17 cellular contexts compared by ENCODE assay signal in the genomic region with DNA sequence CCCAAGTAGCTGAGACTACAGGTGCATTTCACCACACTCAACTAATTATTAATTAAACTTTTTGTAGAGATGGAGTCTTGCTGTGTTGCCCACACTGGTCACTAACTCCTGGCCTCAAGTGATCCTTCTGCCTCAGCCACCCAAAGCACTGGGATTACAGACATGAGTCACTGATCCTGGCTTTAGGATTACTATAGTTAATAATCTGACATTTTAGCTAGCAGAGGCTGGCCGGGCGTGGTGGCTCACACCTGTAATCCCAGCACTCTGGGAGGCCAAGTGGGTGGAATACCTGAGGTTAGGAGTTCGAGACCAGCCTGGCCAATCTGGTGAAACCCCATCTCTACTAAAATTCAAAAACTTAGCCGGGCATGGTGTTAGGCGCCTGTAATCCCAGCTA. TPM values are rescaled to one million over a fixed set of nuclear protein-coding genes. Genes with fewer than 3 reads are reported as not detected.
DNase-seq lines count a peak whose midpoint lies in the region; ATAC-seq, FAIRE-seq and TF ChIP-seq lines count a peak whose summit lies in the region.
"Had no signal": no experiment of that assay in that cellular context is flagged by ENCODE, and none has a peak within 500 bp of the region (broad histone marks: within the 10 kb centered on the region; RNA-seq: fewer than 3 reads in every experiment).

No MANE protein-coding gene starts in this region.

- H3K27me3 ChIP-seq in HepG2 (ENCODE audit: control insufficient read depth in 1 of 2, insufficient read depth in 2 of 2, low read length in 2 of 2) = no peaks in the 10 kb centered on the region
- no peaks in the 10 kb centered on the region for H3K27me3 ChIP-seq in right lobe of liver
- H3K27me3 ChIP-seq in SU-DHL-6 (ENCODE audit: low read length) = no peaks in the 10 kb centered on the region
- H3K27me3 ChIP-seq in endodermal cell (ENCODE audit: control insufficient read depth, insufficient read depth, low read length, poor library complexity, severe bottlenecking) = no peaks in the 10 kb centered on the region
- H3K27me3 ChIP-seq: BLaER1 treated with 17β-estradiol and CSF1 and Interleukin-3, amounts not matched to agents 10 nM and 100 nM had no signal

- TF ChIP-seq POLR2A in HepG2 (IDR thresholded peaks at IDR 0.05; ENCODE audit: insufficient read depth in 1 of 2, low read depth in 2 of 2, low read length in 2 of 2) = no peak
- TF ChIP-seq POLR2A in right lobe of liver (IDR thresholded peaks at IDR 0.05) = no peak

- no peak for FAIRE-seq in HepG2 (lab: Jason Lieb, UNC)
- FAIRE-seq: GM12891 had no signal

- H3K4me3 Mint-ChIP-seq in endodermal cell = no peak overlapping the region
- H3K4me3 Mint-ChIP-seq in stimulated activated memory B cell treated with anti-CD40 and anti-IgM and Interleukin-4, amounts not matched to agents 10 μg/mL and 1 μg/mL and 100 μg/mL, for 72 hours = no peak overlapping the region
- no peak overlapping the region for H3K4me3 Mint-ChIP-seq in osteocyte (ENCODE audit: unreplicated experiment)
- H3K4me3 Mint-ChIP-seq: CD4-positive, CD25-positive, alpha-beta regulatory T cell; HFFc6 had no signal

- intact Hi-C loops in HepG2 (cut with micrococcal nuclease; ENCODE audit: unreplicated experiment) = no loop called here
- intact Hi-C loops in right lobe of liver (cut with DNase I) = no loop called here

- H3K4me1 Mint-ChIP-seq in endodermal cell (peaks cover 20% of the 10 kb centered on the region), osteocyte (ENCODE audit: unreplicated experiment) (peaks cover 25% of the 10 kb centered on the region)
- peaks cover 70% of the 10 kb centered on the region for H3K4me1 Mint-ChIP-seq in stimulated activated memory B cell treated with anti-CD40 and anti-IgM and Interleukin-4, amounts not matched to agents 10 μg/mL and 1 μg/mL and 100 μg/mL, for 72 hours

- H3K36me3 ChIP-seq in HepG2 (replicated peaks in 1 of 2; ENCODE audit: control insufficient read depth in 1 of 2, insufficient read depth in 2 of 2, low read length in 2 of 2) (peaks cover 0 to 1% of the 10 kb centered on the region in 2 experiments; a peak in 1 of 5 replicates), right lobe of liver (no peaks in the 10 kb centered on the region), SU-DHL-6 (ENCODE audit: low read length) (no peaks in the 10 kb centered on the region), endodermal cell (ENCODE audit: control insufficient read depth, insufficient read depth, low read length) (peaks cover 9% of the 10 kb centered on the region)

- no peak for TF ChIP-seq EP300 in HepG2 (IDR thresholded peaks at IDR 0.05; ENCODE audit: low read depth in 2 of 2, low read length in 2 of 2)
- no peak for TF ChIP-seq EP300 in HepG2 (CRISPR knock-in tag; IDR thresholded peaks at IDR 0.05; ENCODE audit: borderline replicate concordance)

- no peak overlapping the region for H2AFZ ChIP-seq in HepG2 (ENCODE audit: low read length)
- H2AFZ ChIP-seq in SU-DHL-6 (ENCODE audit: low read depth, low read length, severe bottlenecking) = no peak overlapping the region

- in situ Hi-C loops in HepG2 (cut with HindIII; ENCODE audit: extremely low pct_ligation_motif_present, low pct_unique_long_range_greater_than_20kb) = no loop called here

- H3K4me1 ChIP-seq in HepG2 (ENCODE audit: insufficient read depth, low read length) (peaks cover 59% of the 10 kb centered on the region), right lobe of liver (peaks cover 0 to 30% (median 5%) of the 10 kb centered on the region in 4 donors), endodermal cell (ENCODE audit: control insufficient read depth, insufficient read depth, low read length) (peaks cover 3% of the 10 kb centered on the region)

- H3K27ac Mint-ChIP-seq in endodermal cell = peak overlapping the region; percentile 80
- peak overlapping the region; percentile 77 for H3K27ac Mint-ChIP-seq in stimulated activated memory B cell treated with anti-CD40 and anti-IgM and Interleukin-4, amounts not matched to agents 10 μg/mL and 1 μg/mL and 100 μg/mL, for 72 hours
- no peak overlapping the region for H3K27ac Mint-ChIP-seq in osteocyte (ENCODE audit: unreplicated experiment)
- H3K27ac Mint-ChIP-seq: HFFc6 had no signal

- H3K27me3 Mint-ChIP-seq in endodermal cell (ENCODE audit: insufficient read depth) (no peaks in the 10 kb centered on the region), osteocyte (ENCODE audit: unreplicated experiment) (no peaks in the 10 kb centered on the region)
- H3K27me3 Mint-ChIP-seq in stimulated activated memory B cell treated with anti-CD40 and anti-IgM and Interleukin-4, amounts not matched to agents 10 μg/mL and 1 μg/mL and 100 μg/mL, for 72 hours = no peaks in the 10 kb centered on the region
- H3K27me3 Mint-ChIP-seq: CD4-positive, CD25-positive, alpha-beta regulatory T cell had no signal

- H3K9me3 ChIP-seq in HepG2 (ENCODE audit: low read length) (no peaks in the 10 kb centered on the region), right lobe of liver (no peaks in the 10 kb centered on the region), SU-DHL-6 (ENCODE audit: insufficient read depth, low read length) (no peaks in the 10 kb centered on the region), endodermal cell (ENCODE audit: control insufficient read depth, low read length) (peaks cover 12% of the 10 kb centered on the region)

- ATAC-seq in HepG2 (no peak), right lobe of liver (no peak)
- no peak for ATAC-seq in stimulated activated memory B cell treated with anti-CD40 and anti-IgM and Interleukin-4, amounts not matched to agents 10 μg/mL and 1 μg/mL and 100 μg/mL, for 72 hours

- TF ChIP-seq CTCF in HepG2 (CRISPR knock-in tag; IDR thresholded peaks at IDR 0.05) (no peak), right lobe of liver (IDR thresholded peaks at IDR 0.05) (no peak), SU-DHL-6 (IDR thresholded peaks at IDR 0.05; ENCODE audit: insufficient read depth, low read length, poor library complexity, severe bottlenecking) (no peak), endodermal cell (conservative IDR thresholded peaks at IDR 0.05) (no peak), osteocyte (IDR thresholded peaks at IDR 0.05) (no peak)

- H3K27ac ChIP-seq in HepG2 (ENCODE audit: extremely low read length, insufficient read depth, low read length) = no peak overlapping the region
- no peak overlapping the region for H3K27ac ChIP-seq in right lobe of liver
- H3K27ac ChIP-seq in SU-DHL-6 (ENCODE audit: low read depth, low read length) = peak overlapping the region; percentile 94
- H3K27ac ChIP-seq in endodermal cell (ENCODE audit: low read depth, low read length) = no peak overlapping the region
- H3K27ac ChIP-seq: BLaER1 treated with 17β-estradiol and CSF1 and Interleukin-3, amounts not matched to agents 10 nM and 100 nM had no signal

- peaks cover 70% of the 10 kb centered on the region for H4K20me1 ChIP-seq in HepG2 (ENCODE audit: insufficient read depth, low read length)
- no peaks in the 10 kb centered on the region for H4K20me1 ChIP-seq in SU-DHL-6 (ENCODE audit: low read depth, low read length)

- H3K9me3 Mint-ChIP-seq in endodermal cell (peaks cover 14% of the 10 kb centered on the region), osteocyte (ENCODE audit: unreplicated experiment) (peaks cover 4% of the 10 kb centered on the region)
- peaks cover 3% of the 10 kb centered on the region for H3K9me3 Mint-ChIP-seq in stimulated activated memory B cell treated with anti-CD40 and anti-IgM and Interleukin-4, amounts not matched to agents 10 μg/mL and 1 μg/mL and 100 μg/mL, for 72 hours
- H3K9me3 Mint-ChIP-seq: HFFc6 had no signal

- peaks cover 13% of the 10 kb centered on the region for H3K36me3 Mint-ChIP-seq in endodermal cell (ENCODE audit: low read depth)
- H3K36me3 Mint-ChIP-seq in stimulated activated memory B cell treated with anti-CD40 and anti-IgM and Interleukin-4, amounts not matched to agents 10 μg/mL and 1 μg/mL and 100 μg/mL, for 72 hours = peaks cover 15% of the 10 kb centered on the region
- peaks cover 3% of the 10 kb centered on the region for H3K36me3 Mint-ChIP-seq in osteocyte (ENCODE audit: unreplicated experiment)

- no peaks in the 10 kb centered on the region for H3K9me2 ChIP-seq in SU-DHL-6 (replicated peaks; ENCODE audit: insufficient read depth, low read length)

- TF ChIP-seq RAD21 in HepG2 (CRISPR knock-in tag; IDR thresholded peaks at IDR 0.05) = no peak

- WGBS in HepG2 (ENCODE audit: low lambda C conversion rate) = over 99% methylated on average over 5 of the region's 5 CpGs
- WGBS in right lobe of liver (ENCODE audit: insufficient coverage, low coverage, low lambda C conversion rate, missing lambda C conversion rate) = 96% methylated on average over 4 of the region's 5 CpGs
- WGBS in endodermal cell (ENCODE audit: insufficient coverage in 1 of 2, insufficient read length in 1 of 2), 2 experiments = 87 to 90% methylated on average over 4 to 5 of the region's 5 CpGs

- H3K9ac ChIP-seq in HepG2 (ENCODE audit: insufficient read depth, low read depth, low read length) (no peak overlapping the region), SU-DHL-6 (ENCODE audit: low read length) (peak overlapping the region; percentile 33; the same call in 1 of the 2 replicates), endodermal cell (ENCODE audit: extremely low read depth, low read length, poor library complexity, severe bottlenecking) (no peak overlapping the region)
- H3K9ac ChIP-seq: BLaER1 treated with 17β-estradiol and CSF1 and Interleukin-3, amounts not matched to agents 10 nM and 100 nM had no signal

- CTCF ChIA-PET in HepG2 (lab: Yijun Ruan, JAX; ENCODE audit: low intra/inter-chr PET ratio, low total read pairs) = no interaction called here

- H3K79me2 ChIP-seq in HepG2 (ENCODE audit: insufficient read depth, low read length) (peaks cover 89% of the 10 kb centered on the region), SU-DHL-6 (ENCODE audit: insufficient read depth, low read length) (peaks cover 100% of the 10 kb centered on the region)

- H3K4me3 ChIP-seq in HepG2 (replicated peaks in 1 of 3; ENCODE audit: insufficient read depth in 1 of 3, low read depth in 2 of 3, low read length in 3 of 3) = no peak overlapping the region
- H3K4me3 ChIP-seq in right lobe of liver = no peak overlapping the region
- H3K4me3 ChIP-seq in SU-DHL-6 (ENCODE audit: insufficient read depth, low read length, poor library complexity, severe bottlenecking) = no peak overlapping the region
- no peak overlapping the region for H3K4me3 ChIP-seq in endodermal cell (ENCODE audit: low read length)
- H3K4me3 ChIP-seq: BLaER1 treated with 17β-estradiol and CSF1 and Interleukin-3, amounts not matched to agents 10 nM and 100 nM had no signal

- peaks cover 75% of the 10 kb centered on the region for H3F3A ChIP-seq in SU-DHL-6 (ENCODE audit: insufficient read depth)

- DNase-seq in HepG2 (ENCODE audit: low spot score) (no peak), right lobe of liver (no peak), endodermal cell (no peak), NCI-H2171 (lab: John Stamatoyannopoulos, UW) (no peak), osteocyte (ENCODE audit: extremely low spot score, unreplicated experiment) (no peak), T-helper 9 cell (no peak)
- DNase-seq: 8988T; ACHN; CD4-positive, CD25-positive, alpha-beta regulatory T cell; DMS79; HCEC 1CT; HFFc6; IMR-90 had no signal

- H3K4me2 ChIP-seq in HepG2 (ENCODE audit: low read depth, low read length) (no peak overlapping the region), SU-DHL-6 (ENCODE audit: low read depth, low read length, poor library complexity, severe bottlenecking) (peak overlapping the region; percentile 61)
- H3K4me2 ChIP-seq: BLaER1 treated with 17β-estradiol and CSF1 and Interleukin-3, amounts not matched to agents 10 nM and 100 nM had no signal

- BruUV-seq in HepG2 (replicated peaks; lab: Mats Ljungman, UMichigan) = no TSS peak

- POLR2A ChIA-PET in HepG2 (lab: Yijun Ruan, JAX) = no interaction called here

RNA-seq across cellular contexts. Expression of gene USP34, which starts 39.5 kb away (rescaled TPM):
- total RNA-seq in HepG2 (2016; rRNA removed; fragmentation: Illumina TruSeq; extraction: Trizol) (100 and 155 TPM in 2 replicates), right lobe of liver (10 to 100 TPM; 33.3 to 57.1 (median 41.5) TPM), endodermal cell (100 to 1,000 TPM; 105 to 120 TPM), osteocyte (111 and 114 TPM in 2 replicates)
- total RNA-seq in HepG2 (2016; cell fraction: cytosol; rRNA removed; fragmentation: Illumina TruSeq; extraction: Trizol; ENCODE audit: low read depth) = 43.5 and 56.3 TPM in 2 replicates
- 93.9 and 148 TPM in 2 replicates for total RNA-seq in HepG2 (2016; cell fraction: insoluble cytoplasmic fraction; rRNA removed; fragmentation: Illumina TruSeq; extraction: Trizol)
- total RNA-seq in HepG2 (2016; cell fraction: membrane; rRNA removed; fragmentation: Illumina TruSeq; extraction: Trizol) = 37.1 and 44.6 TPM in 2 replicates
- total RNA-seq in HepG2 (2016; cell fraction: nucleus; rRNA removed; fragmentation: Illumina TruSeq; extraction: Trizol) = 155 and 174 TPM in 2 replicates
- polyA plus RNA-seq in HepG2 (2011; rRNA removed) = 79.9 and 99.2 TPM in 2 replicates
- polyA plus RNA-seq in HepG2 (2011; cell fraction: cytosol; rRNA removed) = 38.9 and 63.9 TPM in 2 replicates
- polyA plus RNA-seq in HepG2 (2011; cell fraction: nucleus; rRNA removed) = 110 and 113 TPM in 2 replicates
- polyA plus RNA-seq in HepG2 (2012) = 88.4 and 89.7 TPM in 2 replicates
- 4.3 and 5.9 TPM in 2 replicates for polyA plus RNA-seq in HepG2 (2016; cell fraction: cytosol; fragmentation: Illumina TruSeq; extraction: Trizol; ENCODE audit: low read depth)
- polyA plus RNA-seq in HepG2 (2016; cell fraction: insoluble cytoplasmic fraction; fragmentation: Illumina TruSeq; extraction: Trizol; ENCODE audit: low read depth) = 126 and 130 TPM in 2 replicates
- polyA plus RNA-seq in HepG2 (2016; cell fraction: membrane; fragmentation: Illumina TruSeq; extraction: Trizol; ENCODE audit: low read depth) = 13.7 and 17.5 TPM in 2 replicates
- polyA plus RNA-seq in HepG2 (2016; cell fraction: nucleus; fragmentation: Illumina TruSeq; extraction: Trizol; ENCODE audit: insufficient read depth, low read depth) = 191 and 219 TPM in 2 replicates
- polyA minus RNA-seq in HepG2 (2011; rRNA and poly(A)+ RNA removed; ENCODE audit: low replicate concordance) = 132 and 183 TPM in 2 replicates
- 93.0 and 99.9 TPM in 2 replicates for polyA minus RNA-seq in HepG2 (2011; cell fraction: cytosol; rRNA and poly(A)+ RNA removed)
- 468 and 469 TPM in 2 replicates for polyA minus RNA-seq in HepG2 (2011; cell fraction: nucleus; rRNA and poly(A)+ RNA removed)
- polyA plus RNA-seq in endodermal cell (2013, experiment 1 of 2) = 66.8 TPM
- polyA plus RNA-seq in endodermal cell (2013, experiment 2 of 2) = 68.2 TPM
